Comparison of ENCODE assay signal across 1 cellular context in genomic region chr7:157875230-157876179, GRCh38.
TF ChIP-seq lines count a peak whose summit lies in the region.

No MANE protein-coding gene starts in this region.

TF ChIP-seq in HEK293, 187 proteins besides CTCF, POLR2A, EP300 and RAD21 (continued from another document):
- TF ChIP-seq PRDM2 (tag by site-specific recombination; IDR thresholded peaks at IDR 0.05; ENCODE audit: borderline replicate concordance): no peak
- TF ChIP-seq ZBTB17 (tag by site-specific recombination; IDR thresholded peaks at IDR 0.05): peak; percentile 52; the same call in 1 of the 2 replicates
- TF ChIP-seq TCF7L2 (IDR thresholded peaks at IDR 0.05; ENCODE audit: borderline replicate concordance, low read depth, low read length): peak; percentile 48; the same call in 1 of the 2 replicates
- no peak for TF ChIP-seq ZNF302 (tag by site-specific recombination; IDR thresholded peaks at IDR 0.05; ENCODE audit: low read depth)
- TF ChIP-seq ZNF558 (tag by site-specific recombination; IDR thresholded peaks at IDR 0.05): no peak
- TF ChIP-seq, protein P1, sequence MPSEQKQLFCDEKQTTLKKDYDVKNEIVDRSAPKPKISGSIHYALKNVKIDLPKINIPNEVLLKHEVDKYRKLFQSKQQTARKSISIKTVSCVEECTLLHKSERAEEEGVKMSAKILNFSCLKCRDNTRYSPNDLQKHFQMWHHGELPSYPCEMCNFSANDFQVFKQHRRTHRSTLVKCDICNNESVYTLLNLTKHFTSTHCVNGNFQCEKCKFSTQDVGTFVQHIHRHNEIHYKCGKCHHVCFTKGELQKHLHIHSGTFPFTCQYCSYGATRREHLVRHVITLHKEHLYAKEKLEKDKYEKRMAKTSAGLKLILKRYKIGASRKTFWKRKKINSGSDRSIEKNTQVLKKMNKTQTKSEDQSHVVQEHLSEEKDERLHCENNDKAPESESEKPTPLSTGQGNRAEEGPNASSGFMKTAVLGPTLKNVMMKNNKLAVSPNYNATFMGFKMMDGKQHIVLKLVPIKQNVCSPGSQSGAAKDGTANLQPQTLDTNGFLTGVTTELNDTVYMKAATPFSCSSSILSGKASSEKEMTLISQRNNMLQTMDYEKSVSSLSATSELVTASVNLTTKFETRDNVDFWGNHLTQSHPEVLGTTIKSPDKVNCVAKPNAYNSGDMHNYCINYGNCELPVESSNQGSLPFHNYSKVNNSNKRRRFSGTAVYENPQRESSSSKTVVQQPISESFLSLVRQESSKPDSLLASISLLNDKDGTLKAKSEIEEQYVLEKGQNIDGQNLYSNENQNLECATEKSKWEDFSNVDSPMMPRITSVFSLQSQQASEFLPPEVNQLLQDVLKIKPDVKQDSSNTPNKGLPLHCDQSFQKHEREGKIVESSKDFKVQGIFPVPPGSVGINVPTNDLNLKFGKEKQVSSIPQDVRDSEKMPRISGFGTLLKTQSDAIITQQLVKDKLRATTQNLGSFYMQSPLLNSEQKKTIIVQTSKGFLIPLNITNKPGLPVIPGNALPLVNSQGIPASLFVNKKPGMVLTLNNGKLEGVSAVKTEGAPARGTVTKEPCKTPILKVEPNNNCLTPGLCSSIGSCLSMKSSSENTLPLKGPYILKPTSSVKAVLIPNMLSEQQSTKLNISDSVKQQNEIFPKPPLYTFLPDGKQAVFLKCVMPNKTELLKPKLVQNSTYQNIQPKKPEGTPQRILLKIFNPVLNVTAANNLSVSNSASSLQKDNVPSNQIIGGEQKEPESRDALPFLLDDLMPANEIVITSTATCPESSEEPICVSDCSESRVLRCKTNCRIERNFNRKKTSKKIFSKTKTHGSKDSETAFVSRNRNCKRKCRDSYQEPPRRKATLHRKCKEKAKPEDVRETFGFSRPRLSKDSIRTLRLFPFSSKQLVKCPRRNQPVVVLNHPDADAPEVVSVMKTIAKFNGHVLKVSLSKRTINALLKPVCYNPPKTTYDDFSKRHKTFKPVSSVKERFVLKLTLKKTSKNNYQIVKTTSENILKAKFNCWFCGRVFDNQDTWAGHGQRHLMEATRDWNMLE (tag by site-specific recombination; conservative IDR thresholded peaks at IDR 0.05; ENCODE audit: low read depth): no peak
- no peak for TF ChIP-seq ZBTB11 (tag by site-specific recombination; conservative IDR thresholded peaks at IDR 0.05; ENCODE audit: low read depth)
- TF ChIP-seq ZFP41 (tag by site-specific recombination; IDR thresholded peaks at IDR 0.05; ENCODE audit: borderline replicate concordance): no peak
- TF ChIP-seq, protein P2, sequence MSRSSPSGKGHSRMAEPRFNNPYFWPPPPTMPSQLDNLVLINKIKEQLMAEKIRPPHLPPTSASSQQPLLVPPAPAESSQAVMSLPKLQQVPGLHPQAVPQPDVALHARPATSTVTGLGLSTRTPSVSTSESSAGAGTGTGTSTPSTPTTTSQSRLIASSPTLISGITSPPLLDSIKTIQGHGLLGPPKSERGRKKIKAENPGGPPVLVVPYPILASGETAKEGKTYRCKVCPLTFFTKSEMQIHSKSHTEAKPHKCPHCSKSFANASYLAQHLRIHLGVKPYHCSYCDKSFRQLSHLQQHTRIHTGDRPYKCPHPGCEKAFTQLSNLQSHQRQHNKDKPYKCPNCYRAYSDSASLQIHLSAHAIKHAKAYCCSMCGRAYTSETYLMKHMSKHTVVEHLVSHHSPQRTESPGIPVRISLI (tag by site-specific recombination; IDR thresholded peaks at IDR 0.05): no peak
- TF ChIP-seq IKZF3 (tag by site-specific recombination; IDR thresholded peaks at IDR 0.05): no peak
- TF ChIP-seq SP3 (tag by site-specific recombination; IDR thresholded peaks at IDR 0.05): no peak
- TF ChIP-seq YY1 (tag by site-specific recombination; IDR thresholded peaks at IDR 0.05): no peak
- no peak for TF ChIP-seq AEBP2 (tag by site-specific recombination; IDR thresholded peaks at IDR 0.05; ENCODE audit: borderline replicate concordance)
- TF ChIP-seq, protein P3, sequence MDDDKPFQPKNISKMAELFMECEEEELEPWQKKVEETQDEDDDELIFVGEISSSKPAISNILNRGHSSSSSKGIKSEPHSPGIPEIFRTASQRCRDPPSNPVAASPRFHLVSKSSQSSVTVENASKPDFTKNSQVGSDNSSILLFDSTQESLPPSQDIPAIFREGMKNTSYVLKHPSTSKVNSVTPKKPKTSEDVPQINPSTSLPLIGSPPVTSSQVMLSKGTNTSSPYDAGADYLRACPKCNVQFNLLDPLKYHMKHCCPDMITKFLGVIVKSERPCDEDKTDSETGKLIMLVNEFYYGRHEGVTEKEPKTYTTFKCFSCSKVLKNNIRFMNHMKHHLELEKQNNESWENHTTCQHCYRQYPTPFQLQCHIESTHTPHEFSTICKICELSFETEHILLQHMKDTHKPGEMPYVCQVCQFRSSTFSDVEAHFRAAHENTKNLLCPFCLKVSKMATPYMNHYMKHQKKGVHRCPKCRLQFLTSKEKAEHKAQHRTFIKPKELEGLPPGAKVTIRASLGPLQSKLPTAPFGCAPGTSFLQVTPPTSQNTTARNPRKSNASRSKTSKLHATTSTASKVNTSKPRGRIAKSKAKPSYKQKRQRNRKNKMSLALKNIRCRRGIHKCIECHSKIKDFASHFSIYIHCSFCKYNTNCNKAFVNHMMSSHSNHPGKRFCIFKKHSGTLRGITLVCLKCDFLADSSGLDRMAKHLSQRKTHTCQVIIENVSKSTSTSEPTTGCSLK (tag by site-specific recombination; IDR thresholded peaks at IDR 0.05): no peak
- TF ChIP-seq PATZ1 (tag by site-specific recombination; IDR thresholded peaks at IDR 0.05): no peak
- no peak for TF ChIP-seq ZNF37A (tag by site-specific recombination; IDR thresholded peaks at IDR 0.05)
- no peak for TF ChIP-seq ZNF791 (tag by site-specific recombination; IDR thresholded peaks at IDR 0.05)
- TF ChIP-seq ZSCAN16 (tag by site-specific recombination; IDR thresholded peaks at IDR 0.05): no peak
- TF ChIP-seq OSR2 (tag by site-specific recombination; IDR thresholded peaks at IDR 0.05): peak; percentile 29; the same call in 1 of the 2 replicates
- no peak for TF ChIP-seq ZNF404 (tag by site-specific recombination; IDR thresholded peaks at IDR 0.05)
- no peak for TF ChIP-seq MEIS1 (CRISPR knock-in tag; IDR thresholded peaks at IDR 0.05; ENCODE audit: borderline replicate concordance)
- TF ChIP-seq, protein P4, sequence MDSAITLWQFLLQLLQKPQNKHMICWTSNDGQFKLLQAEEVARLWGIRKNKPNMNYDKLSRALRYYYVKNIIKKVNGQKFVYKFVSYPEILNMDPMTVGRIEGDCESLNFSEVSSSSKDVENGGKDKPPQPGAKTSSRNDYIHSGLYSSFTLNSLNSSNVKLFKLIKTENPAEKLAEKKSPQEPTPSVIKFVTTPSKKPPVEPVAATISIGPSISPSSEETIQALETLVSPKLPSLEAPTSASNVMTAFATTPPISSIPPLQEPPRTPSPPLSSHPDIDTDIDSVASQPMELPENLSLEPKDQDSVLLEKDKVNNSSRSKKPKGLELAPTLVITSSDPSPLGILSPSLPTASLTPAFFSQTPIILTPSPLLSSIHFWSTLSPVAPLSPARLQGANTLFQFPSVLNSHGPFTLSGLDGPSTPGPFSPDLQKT (IDR thresholded peaks at IDR 0.05; ENCODE audit: borderline replicate concordance, low read depth, low read length): no peak
TF ChIP-seq in HEK293: peak in this region for 6.
